2 cellular contexts compared by ENCODE assay signal in the genomic region with DNA sequence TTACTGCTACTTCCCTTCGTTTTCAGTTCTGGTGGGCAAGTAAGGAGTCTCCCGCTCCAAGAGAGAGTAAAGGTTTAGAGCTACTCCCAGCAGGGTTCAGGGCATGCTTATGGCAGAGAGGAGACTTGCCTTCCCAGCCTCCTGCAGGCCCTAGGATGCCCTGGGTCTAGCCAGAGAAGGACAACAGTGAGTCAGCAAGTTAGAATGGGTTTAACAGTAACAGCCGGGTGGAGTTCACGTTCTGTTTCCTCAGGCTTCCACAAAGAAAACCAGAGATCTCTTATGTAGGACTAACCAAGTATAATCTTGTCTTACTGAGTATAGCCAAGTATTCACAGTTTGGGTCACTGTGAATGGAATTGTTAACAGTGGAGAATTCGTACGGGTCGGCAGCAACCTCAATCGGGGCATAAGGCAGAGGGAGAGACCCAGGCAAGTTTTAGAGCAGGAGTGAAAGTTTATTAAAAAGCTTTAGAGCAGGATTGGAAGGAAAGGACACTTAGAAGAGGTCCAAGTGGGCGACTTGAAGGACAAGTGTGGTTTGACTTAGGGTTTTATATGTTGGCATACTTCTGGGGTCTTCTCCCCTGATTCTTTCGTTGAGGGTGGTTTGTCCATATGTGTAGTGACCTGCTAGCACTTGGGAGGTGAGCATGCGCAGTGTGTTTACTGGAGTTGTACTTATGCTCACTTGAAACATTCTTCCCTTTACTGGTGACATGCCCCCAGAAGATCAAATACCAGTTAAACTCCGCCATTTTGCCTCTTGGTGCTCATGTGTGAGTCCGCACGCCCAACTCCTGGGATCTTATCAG.
TF ChIP-seq lines count a peak whose summit lies in the region.

No MANE protein-coding gene starts in this region.

TF ChIP-seq in IMR-90, 13 proteins besides CTCF, POLR2A, EP300 and RAD21:
- peak; percentile 58 for TF ChIP-seq MAFK (IDR thresholded peaks at IDR 0.05; ENCODE audit: low read depth, low read length)
- peak; percentile 89 for TF ChIP-seq NFE2L2 (IDR thresholded peaks at IDR 0.05; ENCODE audit: low read depth, low read length)
- TF ChIP-seq RFX5 (IDR thresholded peaks at IDR 0.05; ENCODE audit: low read depth, low read length): no peak

TF ChIP-seq in K562, 482 proteins besides CTCF, POLR2A, EP300 and RAD21 (continues in another document):
- TF ChIP-seq RBBP5 (IDR thresholded peaks at IDR 0.05; ENCODE audit: borderline replicate concordance, insufficient read depth, low read length, poor library complexity, severe bottlenecking): no peak
- TF ChIP-seq ZNF239 (CRISPR knock-in tag; IDR thresholded peaks at IDR 0.05): peak; percentile 46; the same call in 1 of the 2 replicates
- no peak for TF ChIP-seq RNF2 (IDR thresholded peaks at IDR 0.05)
- TF ChIP-seq DMBX1 (CRISPR knock-in tag; IDR thresholded peaks at IDR 0.05; ENCODE audit: borderline replicate concordance): peak; percentile 67
- TF ChIP-seq, protein P1, sequence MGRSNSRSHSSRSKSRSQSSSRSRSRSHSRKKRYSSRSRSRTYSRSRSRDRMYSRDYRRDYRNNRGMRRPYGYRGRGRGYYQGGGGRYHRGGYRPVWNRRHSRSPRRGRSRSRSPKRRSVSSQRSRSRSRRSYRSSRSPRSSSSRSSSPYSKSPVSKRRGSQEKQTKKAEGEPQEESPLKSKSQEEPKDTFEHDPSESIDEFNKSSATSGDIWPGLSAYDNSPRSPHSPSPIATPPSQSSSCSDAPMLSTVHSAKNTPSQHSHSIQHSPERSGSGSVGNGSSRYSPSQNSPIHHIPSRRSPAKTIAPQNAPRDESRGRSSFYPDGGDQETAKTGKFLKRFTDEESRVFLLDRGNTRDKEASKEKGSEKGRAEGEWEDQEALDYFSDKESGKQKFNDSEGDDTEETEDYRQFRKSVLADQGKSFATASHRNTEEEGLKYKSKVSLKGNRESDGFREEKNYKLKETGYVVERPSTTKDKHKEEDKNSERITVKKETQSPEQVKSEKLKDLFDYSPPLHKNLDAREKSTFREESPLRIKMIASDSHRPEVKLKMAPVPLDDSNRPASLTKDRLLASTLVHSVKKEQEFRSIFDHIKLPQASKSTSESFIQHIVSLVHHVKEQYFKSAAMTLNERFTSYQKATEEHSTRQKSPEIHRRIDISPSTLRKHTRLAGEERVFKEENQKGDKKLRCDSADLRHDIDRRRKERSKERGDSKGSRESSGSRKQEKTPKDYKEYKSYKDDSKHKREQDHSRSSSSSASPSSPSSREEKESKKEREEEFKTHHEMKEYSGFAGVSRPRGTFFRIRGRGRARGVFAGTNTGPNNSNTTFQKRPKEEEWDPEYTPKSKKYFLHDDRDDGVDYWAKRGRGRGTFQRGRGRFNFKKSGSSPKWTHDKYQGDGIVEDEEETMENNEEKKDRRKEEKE (IDR thresholded peaks at IDR 0.05; ENCODE audit: borderline replicate concordance in 1 of 2, control insufficient read depth in 1 of 2, low read depth in 2 of 2, low read length in 1 of 2): no peak
- peak; percentile 60; the same call in 1 of the 2 replicates for TF ChIP-seq ZNF23 (CRISPR knock-in tag; IDR thresholded peaks at IDR 0.05)
- no peak for TF ChIP-seq KLF16 (IDR thresholded peaks at IDR 0.05)
- TF ChIP-seq NR2F6 (CRISPR knock-in tag; IDR thresholded peaks at IDR 0.05): no peak
- TF ChIP-seq, protein P2, sequence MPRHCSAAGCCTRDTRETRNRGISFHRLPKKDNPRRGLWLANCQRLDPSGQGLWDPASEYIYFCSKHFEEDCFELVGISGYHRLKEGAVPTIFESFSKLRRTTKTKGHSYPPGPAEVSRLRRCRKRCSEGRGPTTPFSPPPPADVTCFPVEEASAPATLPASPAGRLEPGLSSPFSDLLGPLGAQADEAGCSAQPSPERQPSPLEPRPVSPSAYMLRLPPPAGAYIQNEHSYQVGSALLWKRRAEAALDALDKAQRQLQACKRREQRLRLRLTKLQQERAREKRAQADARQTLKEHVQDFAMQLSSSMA (CRISPR knock-in tag; IDR thresholded peaks at IDR 0.05): no peak
- no peak for TF ChIP-seq ILF3 (IDR thresholded peaks at IDR 0.05; ENCODE audit: borderline replicate concordance)
- no peak for TF ChIP-seq SMARCA5 (IDR thresholded peaks at IDR 0.05)
- TF ChIP-seq TCF3 (CRISPR knock-in tag; IDR thresholded peaks at IDR 0.05): no peak
- TF ChIP-seq, protein P3, sequence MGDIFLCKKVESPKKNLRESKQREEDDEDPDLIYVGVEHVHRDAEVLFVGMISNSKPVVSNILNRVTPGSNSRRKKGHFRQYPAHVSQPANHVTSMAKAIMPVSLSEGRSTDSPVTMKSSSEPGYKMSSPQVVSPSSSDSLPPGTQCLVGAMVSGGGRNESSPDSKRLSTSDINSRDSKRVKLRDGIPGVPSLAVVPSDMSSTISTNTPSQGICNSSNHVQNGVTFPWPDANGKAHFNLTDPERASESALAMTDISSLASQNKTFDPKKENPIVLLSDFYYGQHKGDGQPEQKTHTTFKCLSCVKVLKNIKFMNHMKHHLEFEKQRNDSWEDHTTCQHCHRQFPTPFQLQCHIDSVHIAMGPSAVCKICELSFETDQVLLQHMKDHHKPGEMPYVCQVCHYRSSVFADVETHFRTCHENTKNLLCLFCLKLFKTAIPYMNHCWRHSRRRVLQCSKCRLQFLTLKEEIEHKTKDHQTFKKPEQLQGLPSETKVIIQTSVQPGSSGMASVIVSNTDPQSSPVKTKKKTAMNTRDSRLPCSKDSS (IDR thresholded peaks at IDR 0.05; ENCODE audit: low read depth, partially characterized antibody): no peak
- TF ChIP-seq TSC22D4 (tag; IDR thresholded peaks at IDR 0.05): no peak
- TF ChIP-seq TEAD2 (tag; IDR thresholded peaks at IDR 0.05): peak; percentile 43; the same call in 1 of the 2 replicates
- TF ChIP-seq, protein P4, sequence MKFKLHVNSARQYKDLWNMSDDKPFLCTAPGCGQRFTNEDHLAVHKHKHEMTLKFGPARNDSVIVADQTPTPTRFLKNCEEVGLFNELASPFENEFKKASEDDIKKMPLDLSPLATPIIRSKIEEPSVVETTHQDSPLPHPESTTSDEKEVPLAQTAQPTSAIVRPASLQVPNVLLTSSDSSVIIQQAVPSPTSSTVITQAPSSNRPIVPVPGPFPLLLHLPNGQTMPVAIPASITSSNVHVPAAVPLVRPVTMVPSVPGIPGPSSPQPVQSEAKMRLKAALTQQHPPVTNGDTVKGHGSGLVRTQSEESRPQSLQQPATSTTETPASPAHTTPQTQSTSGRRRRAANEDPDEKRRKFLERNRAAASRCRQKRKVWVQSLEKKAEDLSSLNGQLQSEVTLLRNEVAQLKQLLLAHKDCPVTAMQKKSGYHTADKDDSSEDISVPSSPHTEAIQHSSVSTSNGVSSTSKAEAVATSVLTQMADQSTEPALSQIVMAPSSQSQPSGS (CRISPR knock-in tag; IDR thresholded peaks at IDR 0.05): no peak
- TF ChIP-seq POLR2H (tag; IDR thresholded peaks at IDR 0.05; ENCODE audit: low read depth): peak; percentile 16; the same call in 1 of the 2 replicates
- no peak for TF ChIP-seq ESRRA (IDR thresholded peaks at IDR 0.05; ENCODE audit: borderline replicate concordance, low read depth)
- TF ChIP-seq, protein P5, sequence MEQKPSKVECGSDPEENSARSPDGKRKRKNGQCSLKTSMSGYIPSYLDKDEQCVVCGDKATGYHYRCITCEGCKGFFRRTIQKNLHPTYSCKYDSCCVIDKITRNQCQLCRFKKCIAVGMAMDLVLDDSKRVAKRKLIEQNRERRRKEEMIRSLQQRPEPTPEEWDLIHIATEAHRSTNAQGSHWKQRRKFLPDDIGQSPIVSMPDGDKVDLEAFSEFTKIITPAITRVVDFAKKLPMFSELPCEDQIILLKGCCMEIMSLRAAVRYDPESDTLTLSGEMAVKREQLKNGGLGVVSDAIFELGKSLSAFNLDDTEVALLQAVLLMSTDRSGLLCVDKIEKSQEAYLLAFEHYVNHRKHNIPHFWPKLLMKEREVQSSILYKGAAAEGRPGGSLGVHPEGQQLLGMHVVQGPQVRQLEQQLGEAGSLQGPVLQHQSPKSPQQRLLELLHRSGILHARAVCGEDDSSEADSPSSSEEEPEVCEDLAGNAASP (IDR thresholded peaks at IDR 0.05): no peak
- no peak for TF ChIP-seq KHSRP (IDR thresholded peaks at IDR 0.05)
- no peak for TF ChIP-seq CHD4 (IDR thresholded peaks at IDR 0.05; ENCODE audit: insufficient read depth, insufficient replicate concordance, low read depth, low read length, poor library complexity, severe bottlenecking)
- TF ChIP-seq SRSF7 (optimal IDR thresholded peaks at IDR 0.05; ENCODE audit: low read depth, low read length): no peak
- TF ChIP-seq ADNP (tag; IDR thresholded peaks at IDR 0.05): peak; percentile 53; the same call in 1 of the 2 replicates
- TF ChIP-seq NBN (IDR thresholded peaks at IDR 0.05; ENCODE audit: low read depth): peak; percentile 55; the same call in 1 of the 2 replicates
- peak; percentile 75 for TF ChIP-seq ZNF175 (CRISPR knock-in tag; IDR thresholded peaks at IDR 0.05; ENCODE audit: low read depth)
- TF ChIP-seq BRCA1 (IDR thresholded peaks at IDR 0.05): no peak
- TF ChIP-seq BRCA1 (CRISPR knock-in tag; IDR thresholded peaks at IDR 0.05): no peak
- TF ChIP-seq, protein P6, sequence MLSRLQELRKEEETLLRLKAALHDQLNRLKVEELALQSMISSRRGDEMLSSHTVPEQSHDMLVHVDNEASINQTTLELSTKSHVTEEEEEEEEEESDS (CRISPR knock-in tag; IDR thresholded peaks at IDR 0.05): no peak
- no peak for TF ChIP-seq HNRNPLL (IDR thresholded peaks at IDR 0.05; ENCODE audit: low read depth, low read length, poor library complexity, severe bottlenecking)
- peak; percentile 19; the same call in 1 of the 2 replicates for TF ChIP-seq PHF8 (IDR thresholded peaks at IDR 0.05; ENCODE audit: borderline replicate concordance, low read length)
- TF ChIP-seq MYBL2 (IDR thresholded peaks at IDR 0.05; ENCODE audit: low read depth): no peak
- TF ChIP-seq MYBL2 (CRISPR knock-in tag; IDR thresholded peaks at IDR 0.05; ENCODE audit: borderline replicate concordance): no peak
- TF ChIP-seq, protein P7, sequence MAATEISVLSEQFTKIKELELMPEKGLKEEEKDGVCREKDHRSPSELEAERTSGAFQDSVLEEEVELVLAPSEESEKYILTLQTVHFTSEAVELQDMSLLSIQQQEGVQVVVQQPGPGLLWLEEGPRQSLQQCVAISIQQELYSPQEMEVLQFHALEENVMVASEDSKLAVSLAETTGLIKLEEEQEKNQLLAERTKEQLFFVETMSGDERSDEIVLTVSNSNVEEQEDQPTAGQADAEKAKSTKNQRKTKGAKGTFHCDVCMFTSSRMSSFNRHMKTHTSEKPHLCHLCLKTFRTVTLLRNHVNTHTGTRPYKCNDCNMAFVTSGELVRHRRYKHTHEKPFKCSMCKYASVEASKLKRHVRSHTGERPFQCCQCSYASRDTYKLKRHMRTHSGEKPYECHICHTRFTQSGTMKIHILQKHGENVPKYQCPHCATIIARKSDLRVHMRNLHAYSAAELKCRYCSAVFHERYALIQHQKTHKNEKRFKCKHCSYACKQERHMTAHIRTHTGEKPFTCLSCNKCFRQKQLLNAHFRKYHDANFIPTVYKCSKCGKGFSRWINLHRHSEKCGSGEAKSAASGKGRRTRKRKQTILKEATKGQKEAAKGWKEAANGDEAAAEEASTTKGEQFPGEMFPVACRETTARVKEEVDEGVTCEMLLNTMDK (IDR thresholded peaks at IDR 0.05; ENCODE audit: borderline replicate concordance, insufficient read depth, low read depth, low read length, poor library complexity, severe bottlenecking): no peak
- TF ChIP-seq MEIS2 (IDR thresholded peaks at IDR 0.05; ENCODE audit: partially characterized antibody): no peak
- TF ChIP-seq PCBP1 (IDR thresholded peaks at IDR 0.05; ENCODE audit: low read depth, low read length, poor library complexity, severe bottlenecking): no peak
- TF ChIP-seq HNRNPK (IDR thresholded peaks at IDR 0.05; ENCODE audit: low read depth, low read length, poor library complexity, severe bottlenecking): no peak
- TF ChIP-seq, protein P8, sequence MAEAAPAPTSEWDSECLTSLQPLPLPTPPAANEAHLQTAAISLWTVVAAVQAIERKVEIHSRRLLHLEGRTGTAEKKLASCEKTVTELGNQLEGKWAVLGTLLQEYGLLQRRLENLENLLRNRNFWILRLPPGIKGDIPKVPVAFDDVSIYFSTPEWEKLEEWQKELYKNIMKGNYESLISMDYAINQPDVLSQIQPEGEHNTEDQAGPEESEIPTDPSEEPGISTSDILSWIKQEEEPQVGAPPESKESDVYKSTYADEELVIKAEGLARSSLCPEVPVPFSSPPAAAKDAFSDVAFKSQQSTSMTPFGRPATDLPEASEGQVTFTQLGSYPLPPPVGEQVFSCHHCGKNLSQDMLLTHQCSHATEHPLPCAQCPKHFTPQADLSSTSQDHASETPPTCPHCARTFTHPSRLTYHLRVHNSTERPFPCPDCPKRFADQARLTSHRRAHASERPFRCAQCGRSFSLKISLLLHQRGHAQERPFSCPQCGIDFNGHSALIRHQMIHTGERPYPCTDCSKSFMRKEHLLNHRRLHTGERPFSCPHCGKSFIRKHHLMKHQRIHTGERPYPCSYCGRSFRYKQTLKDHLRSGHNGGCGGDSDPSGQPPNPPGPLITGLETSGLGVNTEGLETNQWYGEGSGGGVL (CRISPR knock-in tag; IDR thresholded peaks at IDR 0.05): no peak
- TF ChIP-seq, protein P9, sequence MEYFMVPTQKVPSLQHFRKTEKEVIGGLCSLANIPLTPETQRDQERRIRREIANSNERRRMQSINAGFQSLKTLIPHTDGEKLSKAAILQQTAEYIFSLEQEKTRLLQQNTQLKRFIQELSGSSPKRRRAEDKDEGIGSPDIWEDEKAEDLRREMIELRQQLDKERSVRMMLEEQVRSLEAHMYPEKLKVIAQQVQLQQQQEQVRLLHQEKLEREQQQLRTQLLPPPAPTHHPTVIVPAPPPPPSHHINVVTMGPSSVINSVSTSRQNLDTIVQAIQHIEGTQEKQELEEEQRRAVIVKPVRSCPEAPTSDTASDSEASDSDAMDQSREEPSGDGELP (CRISPR knock-in tag; IDR thresholded peaks at IDR 0.05; ENCODE audit: borderline replicate concordance): no peak
- TF ChIP-seq, protein P10, sequence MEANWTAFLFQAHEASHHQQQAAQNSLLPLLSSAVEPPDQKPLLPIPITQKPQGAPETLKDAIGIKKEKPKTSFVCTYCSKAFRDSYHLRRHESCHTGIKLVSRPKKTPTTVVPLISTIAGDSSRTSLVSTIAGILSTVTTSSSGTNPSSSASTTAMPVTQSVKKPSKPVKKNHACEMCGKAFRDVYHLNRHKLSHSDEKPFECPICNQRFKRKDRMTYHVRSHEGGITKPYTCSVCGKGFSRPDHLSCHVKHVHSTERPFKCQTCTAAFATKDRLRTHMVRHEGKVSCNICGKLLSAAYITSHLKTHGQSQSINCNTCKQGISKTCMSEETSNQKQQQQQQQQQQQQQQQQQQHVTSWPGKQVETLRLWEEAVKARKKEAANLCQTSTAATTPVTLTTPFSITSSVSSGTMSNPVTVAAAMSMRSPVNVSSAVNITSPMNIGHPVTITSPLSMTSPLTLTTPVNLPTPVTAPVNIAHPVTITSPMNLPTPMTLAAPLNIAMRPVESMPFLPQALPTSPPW (CRISPR knock-in tag; IDR thresholded peaks at IDR 0.05): peak; percentile 50; the same call in 1 of the 2 replicates
- peak; percentile 66; the same call in 1 of the 2 replicates for TF ChIP-seq HDAC2 (IDR thresholded peaks at IDR 0.05)
- TF ChIP-seq, protein P11, sequence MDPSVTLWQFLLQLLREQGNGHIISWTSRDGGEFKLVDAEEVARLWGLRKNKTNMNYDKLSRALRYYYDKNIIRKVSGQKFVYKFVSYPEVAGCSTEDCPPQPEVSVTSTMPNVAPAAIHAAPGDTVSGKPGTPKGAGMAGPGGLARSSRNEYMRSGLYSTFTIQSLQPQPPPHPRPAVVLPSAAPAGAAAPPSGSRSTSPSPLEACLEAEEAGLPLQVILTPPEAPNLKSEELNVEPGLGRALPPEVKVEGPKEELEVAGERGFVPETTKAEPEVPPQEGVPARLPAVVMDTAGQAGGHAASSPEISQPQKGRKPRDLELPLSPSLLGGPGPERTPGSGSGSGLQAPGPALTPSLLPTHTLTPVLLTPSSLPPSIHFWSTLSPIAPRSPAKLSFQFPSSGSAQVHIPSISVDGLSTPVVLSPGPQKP (CRISPR knock-in tag; IDR thresholded peaks at IDR 0.05): no peak
- TF ChIP-seq HNRNPH1 (optimal IDR thresholded peaks at IDR 0.05; ENCODE audit: low read depth, low read length): no peak
